Comparison of ENCODE assay signal across 10 cellular contexts in genomic region chr5:32254987-32255900, GRCh38. TPM values are rescaled to one million over a fixed set of nuclear protein-coding genes. Genes with fewer than 3 reads are reported as not detected.
DNase-seq lines count a peak whose midpoint lies in the region; ATAC-seq and TF ChIP-seq lines count a peak whose summit lies in the region.
"Had no signal": no experiment of that assay in that cellular context is flagged by ENCODE, and none has a peak within 500 bp of the region (broad histone marks: within the 10 kb centered on the region; RNA-seq: fewer than 3 reads in every experiment).

No MANE protein-coding gene starts in this region.

- CTCF ChIA-PET in HEK293T (lab: Yijun Ruan, JAX): no interaction called here
- CTCF ChIA-PET in CD8-positive, alpha-beta T cell (lab: Charles Lee): interaction anchor here (1.4 kb wide), 1 partner anchor 74 kb away, joined by 4 read pairs; no protein-coding TSS in a partner anchor

- peaks cover 52% of the 10 kb centered on the region for H3K36me3 Mint-ChIP-seq in osteocyte (ENCODE audit: unreplicated experiment)
- peaks cover 83% of the 10 kb centered on the region for H3K36me3 Mint-ChIP-seq in CD8-positive, alpha-beta T cell

- H3K4me3 Mint-ChIP-seq in osteocyte (ENCODE audit: unreplicated experiment): no peak overlapping the region
- no peak overlapping the region for H3K4me3 Mint-ChIP-seq in CD8-positive, alpha-beta T cell
- H3K4me3 Mint-ChIP-seq: activated CD4-positive, alpha-beta T cell treated with anti-CD3 and anti-CD28 coated beads for 36 hours had no signal

- H3K4me3 ChIP-seq in BE2C (ENCODE audit: low read depth, low read length) (no peak overlapping the region), fibroblast of mammary gland (ENCODE audit: control insufficient read depth, low read depth, low read length) (no peak overlapping the region)
- H3K4me3 ChIP-seq in CD8-positive, alpha-beta T cell (ENCODE audit: low read depth, low read length): no peak overlapping the region

- H3K27ac Mint-ChIP-seq in osteocyte (ENCODE audit: unreplicated experiment): peak overlapping the region; percentile 42
- no peak overlapping the region for H3K27ac Mint-ChIP-seq in CD8-positive, alpha-beta T cell
- H3K27ac Mint-ChIP-seq: activated CD4-positive, alpha-beta T cell treated with anti-CD3 and anti-CD28 coated beads for 36 hours had no signal

- H3K27me3 Mint-ChIP-seq in osteocyte (ENCODE audit: unreplicated experiment): no peaks in the 10 kb centered on the region
- H3K27me3 Mint-ChIP-seq in CD8-positive, alpha-beta T cell (ENCODE audit: low read depth): no peaks in the 10 kb centered on the region
- H3K27me3 Mint-ChIP-seq: activated CD4-positive, alpha-beta T cell treated with anti-CD3 and anti-CD28 coated beads for 36 hours had no signal

- no peaks in the 10 kb centered on the region for H3K27me3 ChIP-seq in BE2C
- no peaks in the 10 kb centered on the region for H3K27me3 ChIP-seq in CD8-positive, alpha-beta T cell (ENCODE audit: insufficient read depth, low read length)

- no peak for ATAC-seq in HG03378 (IDR thresholded peaks at IDR 0.05; ENCODE audit: unreplicated experiment)
- no peak for ATAC-seq in CD8-positive, alpha-beta T cell
- ATAC-seq: activated CD4-positive, alpha-beta T cell treated with anti-CD3 and anti-CD28 coated beads for 36 hours had no signal

- POLR2A ChIA-PET in HEK293T (lab: Yijun Ruan, JAX): no interaction called here
- POLR2A ChIA-PET in CD8-positive, alpha-beta T cell (lab: Charles Lee): no interaction called here

- TF ChIP-seq CTCF in BE2C (IDR thresholded peaks at IDR 0.05; ENCODE audit: low read depth, low read length) (no peak), fibroblast of mammary gland (conservative IDR thresholded peaks at IDR 0.05; ENCODE audit: control insufficient read depth, insufficient read depth, low read depth, low read length) (no peak), osteocyte (IDR thresholded peaks at IDR 0.05) (no peak)
- no peak for TF ChIP-seq CTCF in CD8-positive, alpha-beta T cell (IDR thresholded peaks at IDR 0.05)

- H3K4me1 Mint-ChIP-seq in osteocyte (ENCODE audit: unreplicated experiment): peaks cover 15% of the 10 kb centered on the region
- H3K4me1 Mint-ChIP-seq in CD8-positive, alpha-beta T cell (ENCODE audit: low read depth): no peaks in the 10 kb centered on the region

- H3K27ac ChIP-seq in CD8-positive, alpha-beta T cell (ENCODE audit: low read depth, low read length): no peak overlapping the region

- H3K9me3 ChIP-seq in BE2C: no peaks in the 10 kb centered on the region
- H3K9me3 ChIP-seq in CD8-positive, alpha-beta T cell (ENCODE audit: low read length): no peaks in the 10 kb centered on the region

- H3K4me1 ChIP-seq in BE2C: no peaks in the 10 kb centered on the region
- no peaks in the 10 kb centered on the region for H3K4me1 ChIP-seq in CD8-positive, alpha-beta T cell (ENCODE audit: insufficient read depth, low read length)

- H3K9me3 Mint-ChIP-seq in osteocyte (ENCODE audit: unreplicated experiment): no peaks in the 10 kb centered on the region
- no peaks in the 10 kb centered on the region for H3K9me3 Mint-ChIP-seq in CD8-positive, alpha-beta T cell

- peaks cover 6% of the 10 kb centered on the region for H3K36me3 ChIP-seq in BE2C
- H3K36me3 ChIP-seq in CD8-positive, alpha-beta T cell (ENCODE audit: insufficient read depth, low read length): peaks cover 33% of the 10 kb centered on the region

- intact Hi-C loops in CD8-positive, alpha-beta T cell (cut with DNase I, micrococcal nuclease): no loop called here

- peak; percentile 15 for DNase-seq in BE2C
- peak; percentile 96 for DNase-seq in NCI-H1694 treated with DMSO at 0.1 percent for 48 hours (lab: John Stamatoyannopoulos, UW)
- DNase-seq in fibroblast of mammary gland (ENCODE audit: low read depth): peak; percentile 78
- DNase-seq in osteocyte (ENCODE audit: extremely low spot score, unreplicated experiment): no peak
- DNase-seq in HT-29 (ENCODE audit: low spot score): no peak
- DNase-seq in HEK293T (ENCODE audit: extremely low spot score): no peak
- DNase-seq in CD8-positive, alpha-beta T cell: no peak
- DNase-seq: activated CD4-positive, alpha-beta T cell treated with anti-CD3 and anti-CD28 coated beads for 36 hours; NCI-H1436 had no signal

TF ChIP-seq in HEK293T, 16 proteins besides CTCF, POLR2A, EP300 and RAD21:
- TF ChIP-seq TARDBP (IDR thresholded peaks at IDR 0.05) (no peak), SP1 (IDR thresholded peaks at IDR 0.05) (no peak), L3MBTL2 (conservative IDR thresholded peaks at IDR 0.05) (no peak), SUZ12 (IDR thresholded peaks at IDR 0.05) (no peak), PKNOX1 (IDR thresholded peaks at IDR 0.05) (no peak), ELF4 (IDR thresholded peaks at IDR 0.05) (no peak), FOXA1 (IDR thresholded peaks at IDR 0.05) (no peak), LEF1 (IDR thresholded peaks at IDR 0.05; ENCODE audit: borderline replicate concordance) (no peak), FOXK2 (IDR thresholded peaks at IDR 0.05) (no peak), FOXM1 (IDR thresholded peaks at IDR 0.05; ENCODE audit: borderline replicate concordance) (no peak), HDGF (IDR thresholded peaks at IDR 0.05; ENCODE audit: borderline replicate concordance) (no peak), NFRKB (IDR thresholded peaks at IDR 0.05) (no peak), BHLHE40 (IDR thresholded peaks at IDR 0.05; ENCODE audit: borderline replicate concordance) (no peak), ARNT (IDR thresholded peaks at IDR 0.05) (no peak), CTBP1 (IDR thresholded peaks at IDR 0.05; ENCODE audit: borderline replicate concordance) (no peak), ZNF384 (IDR thresholded peaks at IDR 0.05) (no peak)

RNA-seq across cellular contexts. Expression of gene MTMR12, which starts 57.5 kb away (rescaled TPM):
- 12.0 TPM for polyA plus RNA-seq in BE2C (2012; ENCODE audit: insufficient read depth, insufficient read length, low read depth)
- total RNA-seq in osteocyte: 19.6 and 23.4 TPM in 2 replicates
- 10.4 and 13.1 TPM in 2 replicates for total RNA-seq in HT-29 (2014; rRNA removed; shearing (Covaris generic))
- 10 to 100 TPM; 20.0 to 21.2 TPM for total RNA-seq in CD8-positive, alpha-beta T cell

Comparison
In these comparisons a context has a peak if more than half of its experiments do, and no peak if none do; other contexts are left out.
1. DNase-seq: peak in BE2C (single experiment), NCI-H1694 treated with DMSO at 0.1 percent for 48 hours (single experiment) and fibroblast of mammary gland (single experiment); none in osteocyte (single experiment), HT-29 (single experiment), HEK293T (single experiment) and CD8-positive, alpha-beta T cell (0 of 7).